Comparison of ENCODE assay signal across 33 cellular contexts in the genomic region with DNA sequence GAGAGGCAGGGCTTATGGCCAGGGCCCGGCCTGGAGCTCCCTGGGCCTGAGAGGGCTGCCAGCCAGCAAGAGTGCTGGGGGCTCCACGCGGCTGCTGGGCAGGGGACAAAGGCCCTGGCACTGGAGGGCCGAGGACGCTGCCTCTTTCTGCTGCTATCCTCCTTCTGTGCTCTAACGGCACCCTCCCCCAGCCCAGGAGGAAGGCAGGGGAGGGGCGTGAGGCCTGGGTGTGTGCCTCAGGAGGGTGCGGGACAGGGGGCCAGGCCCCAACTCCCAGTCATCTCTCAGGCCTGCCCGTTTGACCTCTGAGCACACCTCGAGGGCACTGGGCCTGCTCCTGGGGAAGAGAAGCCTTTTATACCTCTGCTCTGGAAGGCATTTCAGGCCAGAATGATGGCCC.
A peak's percentile ranks its signal among the peaks of the same experiment; 100 is the strongest.
DNase-seq lines count a peak whose midpoint lies in the region; ATAC-seq and TF ChIP-seq lines count a peak whose summit lies in the region.
"Had no signal": no experiment of that assay in that cellular context is flagged by ENCODE, and none has a peak within 500 bp of the region (broad histone marks: within the 10 kb centered on the region; RNA-seq: fewer than 3 reads in every experiment).

No MANE protein-coding gene starts in this region.

- peak overlapping the region in 1 of 10 donors; percentile 2 for H3K4me3 ChIP-seq in heart right ventricle
- H3K4me3 ChIP-seq in sigmoid colon = no peak overlapping the region
- H3K4me3 ChIP-seq: GM23338, mucosa of descending colon, Peyer's patch, SJSA1, tibial nerve had no signal

- no peak for TF ChIP-seq POLR2A in sigmoid colon (IDR thresholded peaks at IDR 0.05)

- H3K4me1 ChIP-seq in heart right ventricle = peaks cover 20 to 93% (median 63%) of the 10 kb centered on the region in 9 donors
- peaks cover 0 to 68% (median 63%) of the 10 kb centered on the region in 4 donors for H3K4me1 ChIP-seq in sigmoid colon
- H3K4me1 ChIP-seq: foreskin keratinocyte, SJSA1 had no signal

- H3K9me3 Mint-ChIP-seq in activated CD4-positive, alpha-beta memory T cell treated with anti-CD3 and anti-CD28 coated beads for 36 hours = no peaks in the 10 kb centered on the region
- H3K9me3 Mint-ChIP-seq: effector memory CD8-positive, alpha-beta T cell; GM23338; natural killer cell had no signal

- POLR2A ChIA-PET in activated CD4-positive, alpha-beta memory T cell treated with anti-CD3 and anti-CD28 coated beads for 36 hours (lab: Charles Lee) = no interaction called here

- H3K27me3 Mint-ChIP-seq in activated CD4-positive, alpha-beta memory T cell treated with anti-CD3 and anti-CD28 coated beads for 36 hours = no peaks in the 10 kb centered on the region

- no peak for TF ChIP-seq CTCF in heart right ventricle (IDR thresholded peaks at IDR 0.05)
- TF ChIP-seq CTCF in sigmoid colon (IDR thresholded peaks at IDR 0.05) = no peak

- WGBS in heart right ventricle, 2 donors = 50 to 58% methylated on average over 10 of the region's 10 CpGs
- 87 to 90% methylated on average over 10 of the region's 10 CpGs for WGBS in sigmoid colon, 2 donors

- CTCF ChIA-PET in activated CD4-positive, alpha-beta memory T cell treated with anti-CD3 and anti-CD28 coated beads for 36 hours (lab: Charles Lee) = interaction anchor here (11.8 kb wide), 1 partner anchor 227 kb away, joined by 114 read pairs; no protein-coding TSS in a partner anchor

- no peaks in the 10 kb centered on the region for H3K36me3 Mint-ChIP-seq in activated CD4-positive, alpha-beta memory T cell treated with anti-CD3 and anti-CD28 coated beads for 36 hours
- H3K36me3 Mint-ChIP-seq: activated naive CD8-positive, alpha-beta T cell; natural killer cell had no signal

- intact Hi-C loops in Right ventricle myocardium inferior (cut with DNase I) = no loop called here
- intact Hi-C loops in left ventricle myocardium superior (cut with micrococcal nuclease) = no loop called here
- intact Hi-C loops in heart right ventricle (cut with DNase I) = loop anchor here in 4 of 10 donors (5.0 kb wide), 3 partner anchors 54 to 114 kb away; a partner anchor contains a TSS
- intact Hi-C loops in sigmoid colon (cut with DNase I) = loop anchor here (5.0 kb wide), 1 partner anchor 39 kb away; no protein-coding TSS in a partner anchor
- intact Hi-C loops in activated CD4-positive, alpha-beta memory T cell treated with anti-CD3 and anti-CD28 coated beads for 36 hours (cut with micrococcal nuclease) = no loop called here

- peaks cover 7% of the 10 kb centered on the region for H3K4me1 Mint-ChIP-seq in activated CD4-positive, alpha-beta memory T cell treated with anti-CD3 and anti-CD28 coated beads for 36 hours (ENCODE audit: low read depth)

- TF ChIP-seq EP300 in sigmoid colon (IDR thresholded peaks at IDR 0.05) = no peak

- no peak overlapping the region for H3K27ac Mint-ChIP-seq in activated CD4-positive, alpha-beta memory T cell treated with anti-CD3 and anti-CD28 coated beads for 36 hours
- H3K27ac Mint-ChIP-seq: activated naive CD8-positive, alpha-beta T cell; effector memory CD8-positive, alpha-beta T cell; GM23338; natural killer cell had no signal

- H3K27me3 ChIP-seq in heart right ventricle (no peaks in the 10 kb centered on the region), sigmoid colon (no peaks in the 10 kb centered on the region)
- H3K27me3 ChIP-seq: Peyer's patch, SJSA1 had no signal

- no peaks in the 10 kb centered on the region for H3K9me3 ChIP-seq in heart right ventricle
- H3K9me3 ChIP-seq in sigmoid colon = no peaks in the 10 kb centered on the region
- H3K9me3 ChIP-seq: mucosa of descending colon, Peyer's patch, SJSA1 had no signal

- H3K4me3 Mint-ChIP-seq in activated CD4-positive, alpha-beta memory T cell treated with anti-CD3 and anti-CD28 coated beads for 36 hours = no peak overlapping the region
- H3K4me3 Mint-ChIP-seq: activated naive CD8-positive, alpha-beta T cell; effector memory CD8-positive, alpha-beta T cell; GM23338; natural killer cell had no signal

- peak overlapping the region; percentile 61 to 96 (median 88) for H3K27ac ChIP-seq in heart right ventricle
- H3K27ac ChIP-seq in sigmoid colon = peak overlapping the region; percentile 76 to 87 (median 83)
- H3K27ac ChIP-seq: 22Rv1, foreskin keratinocyte, SJSA1, tibial nerve, WERI-Rb-1 had no signal

- DNase-seq in Right ventricle myocardium inferior (ENCODE audit: missing footprints) (peak; percentile 53), left ventricle myocardium superior (no peak), heart right ventricle (no peak), sigmoid colon (peak; percentile 55), SHP77 (lab: John Stamatoyannopoulos, UW) (no peak), cerebellar cortex (ENCODE audit: low spot score) (no peak)
- DNase-seq in activated CD4-positive, alpha-beta memory T cell treated with anti-CD3 and anti-CD28 coated beads for 36 hours = no peak
- DNase-seq: activated CD4-positive, alpha-beta T cell treated with anti-CD3 and anti-CD28 coated beads for 4 hours; activated effector memory CD4-positive, alpha-beta T cell treated with Interleukin-2 at 50 U/mL for 16 hours; activated T-cell treated with anti-CD3 and anti-CD28 coated beads, Interleukin-2, amount 50 U/mL, for 1 hour; Calu3; cortex of kidney; DMS79; effector memory CD8-positive, alpha-beta T cell; foreskin keratinocyte; GF-D8; mammary epithelial cell; MV-4-11; natural killer cell; NCI-H748 treated with DMSO at 0.1 percent for 48 hours; small intestine; stimulated activated naive CD4-positive, alpha-beta T cell treated with Interleukin-2 at 50 U/mL for 16 hours; T1000; WERI-Rb-1 had no signal

- ATAC-seq in Right ventricle myocardium inferior (no peak), left ventricle myocardium superior (no peak), heart right ventricle (no peak), GM18511 (IDR thresholded peaks at IDR 0.05; ENCODE audit: unreplicated experiment) (no peak)
- ATAC-seq: effector memory CD8-positive, alpha-beta T cell; esophagus mucosa; foreskin keratinocyte; GM23338; mucosa of descending colon; natural killer cell had no signal

- H3K36me3 ChIP-seq in heart right ventricle (peaks cover 0 to 3% (median 0%) of the 10 kb centered on the region in 9 donors), sigmoid colon (peaks cover 0 to 8% (median 0%) of the 10 kb centered on the region in 4 donors)
- H3K36me3 ChIP-seq: Peyer's patch, SJSA1, tibial nerve, WERI-Rb-1 had no signal

Comparison
In these comparisons a context has a peak if more than half of its experiments do, and no peak if none do; other contexts are left out.
1. DNase-seq: peak in Right ventricle myocardium inferior (single experiment) and sigmoid colon (single experiment); none in left ventricle myocardium superior (single experiment), heart right ventricle (0 of 2), activated CD4-positive, alpha-beta memory T cell treated with anti-CD3 and anti-CD28 coated beads for 36 hours (single experiment), SHP77 (0 of 2) and cerebellar cortex (single experiment).